Comparison of ENCODE assay signal across 14 cellular contexts in genomic region chr4:10730590-10730989, GRCh38. TPM values are rescaled to one million over a fixed set of nuclear protein-coding genes. Genes with fewer than 3 reads are reported as not detected.
DNase-seq lines count a peak whose midpoint lies in the region; ATAC-seq and TF ChIP-seq lines count a peak whose summit lies in the region.
"Had no signal": no experiment of that assay in that cellular context is flagged by ENCODE, and none has a peak within 500 bp of the region (broad histone marks: within the 10 kb centered on the region; RNA-seq: fewer than 3 reads in every experiment).

No MANE protein-coding gene starts in this region.

- no peak overlapping the region for H3K27ac Mint-ChIP-seq in Calu3 (ENCODE audit: unreplicated experiment)
- H3K27ac Mint-ChIP-seq: brain had no signal

- no peaks in the 10 kb centered on the region for H3K27me3 Mint-ChIP-seq in Calu3 (ENCODE audit: unreplicated experiment)
- H3K27me3 Mint-ChIP-seq: brain had no signal

- no peaks in the 10 kb centered on the region for H3K9me3 Mint-ChIP-seq in Calu3 (ENCODE audit: low read depth, unreplicated experiment)
- H3K9me3 Mint-ChIP-seq: neural crest cell had no signal

- H3K4me3 Mint-ChIP-seq in Calu3 (ENCODE audit: low read depth, unreplicated experiment) = no peak overlapping the region
- H3K4me3 Mint-ChIP-seq: brain, CD14-positive monocyte, neural crest cell had no signal

- BruUV-seq in Calu3 (replicated peaks; lab: Mats Ljungman, UMichigan) = no TSS peak

- no peaks in the 10 kb centered on the region for H3K36me3 Mint-ChIP-seq in Calu3 (ENCODE audit: insufficient read depth, unreplicated experiment)
- H3K36me3 Mint-ChIP-seq: brain, CD14-positive monocyte had no signal

- TF ChIP-seq CTCF in GM13977 (IDR thresholded peaks at IDR 0.05; ENCODE audit: extremely low read depth, insufficient read depth, missing control alignments) (no peak), Calu3 (IDR thresholded peaks at IDR 0.05; ENCODE audit: unreplicated experiment) (no peak)

- DNase-seq in GM13977 (ENCODE audit: low spot score) (peak; percentile 55), GDM1 (lab: John Stamatoyannopoulos, UW) (no peak), LoVo (ENCODE audit: low spot score) (no peak), Calu3 (no peak)
- DNase-seq in activated CD8-positive, alpha-beta memory T cell treated with anti-CD3 and anti-CD28 coated beads, Interleukin-2, amount 50 U/mL, for 48 hours = no peak
- DNase-seq: NCI-H2081 treated with DMSO at 0.1 percent for 48 hours had no signal

- H3K4me1 Mint-ChIP-seq in Calu3 (ENCODE audit: low read depth, unreplicated experiment) = peaks cover 20% of the 10 kb centered on the region
- H3K4me1 Mint-ChIP-seq: brain, neural crest cell had no signal

- ATAC-seq in GM19351 (IDR thresholded peaks at IDR 0.05; ENCODE audit: unreplicated experiment) (peak; percentile 67), HG02798 (IDR thresholded peaks at IDR 0.05; ENCODE audit: poor library complexity, unreplicated experiment) (peak; percentile 69), HG03520 (IDR thresholded peaks at IDR 0.05; ENCODE audit: unreplicated experiment) (peak; percentile 44)

- CTCF ChIA-PET in Calu3 (lab: Charles Lee) = no interaction called here

- intact Hi-C loops in Calu3 (cut with micrococcal nuclease; ENCODE audit: unreplicated experiment) = no loop called here

- in situ Hi-C loops in GM13977 (cut with MboI; ENCODE audit: low pct_unique_long_range_greater_than_20kb, low sequenced_read_pairs, unreplicated experiment) = loop anchor here (25.0 kb wide), 1 partner anchor 682 kb away; no protein-coding TSS in a partner anchor

RNA-seq across cellular contexts. Expression of gene CLNK, which starts 46.0 kb away (rescaled TPM):
- total RNA-seq in Calu3 (2022) = not detected in 2 replicates
- total RNA-seq: neural crest cell, SJSA1, thoracic aorta had no signal
